10 cellular contexts compared by ENCODE assay signal in the genomic region with DNA sequence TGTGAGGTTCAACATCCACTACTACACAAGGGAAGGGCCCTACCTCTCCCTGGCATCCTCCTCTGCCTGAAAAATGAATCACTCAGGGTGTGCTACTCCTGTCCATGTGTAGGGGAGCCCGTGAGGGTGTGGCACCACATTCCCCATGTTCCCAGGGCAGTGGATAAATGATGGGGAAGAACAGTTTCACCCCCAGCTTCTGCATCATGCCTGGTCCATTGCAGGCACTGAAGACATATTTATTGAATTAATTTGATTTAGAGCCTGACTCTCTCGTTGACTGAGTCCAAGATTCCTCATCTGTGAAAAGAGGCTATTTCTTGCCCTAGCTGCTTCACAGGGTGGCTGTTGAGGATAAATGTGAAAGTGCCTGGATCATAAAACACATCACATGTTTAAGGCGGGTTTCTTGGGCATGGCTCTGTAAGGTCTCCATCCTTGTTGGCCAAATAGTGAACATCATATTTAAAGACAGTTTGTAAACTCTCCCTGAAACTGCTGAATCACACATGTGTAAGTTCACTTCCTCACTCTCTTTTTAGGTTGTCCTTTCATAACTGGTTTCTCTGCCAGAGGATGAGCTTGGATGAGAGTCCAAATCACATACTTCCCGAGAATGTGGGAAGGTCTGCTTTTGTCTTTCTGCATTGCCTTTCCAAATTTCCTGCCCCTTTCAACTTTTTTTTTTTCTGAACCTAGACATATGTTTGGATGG.
DNase-seq lines count a peak whose midpoint lies in the region; ATAC-seq, FAIRE-seq and TF ChIP-seq lines count a peak whose summit lies in the region.
"Had no signal": no experiment of that assay in that cellular context is flagged by ENCODE, and none has a peak within 500 bp of the region (broad histone marks: within the 10 kb centered on the region; RNA-seq: fewer than 3 reads in every experiment).

No MANE protein-coding gene starts in this region.

- no peaks in the 10 kb centered on the region for H3K36me3 ChIP-seq in BLaER1
- H3K36me3 ChIP-seq in HEK293 (ENCODE audit: control insufficient read depth in 2 of 2, insufficient read depth in 1 of 2, low read length in 2 of 2), result no peaks in the 10 kb centered on the region
- H3K36me3 ChIP-seq in Panc1 (ENCODE audit: control insufficient read depth, insufficient read depth, low read length), result no peaks in the 10 kb centered on the region
- no peaks in the 10 kb centered on the region for H3K36me3 ChIP-seq in gastroesophageal sphincter

- POLR2A ChIA-PET in HEK293 (lab: Yijun Ruan, JAX) (no interaction called here), Panc1 (lab: Charles Lee) (no interaction called here)

- intact Hi-C loops in Panc1 (cut with micrococcal nuclease; ENCODE audit: unreplicated experiment), result no loop called here

- no peak for TF ChIP-seq CTCF in HEK293 (tag by site-specific recombination; IDR thresholded peaks at IDR 0.05)
- no peak for TF ChIP-seq CTCF in Panc1 (IDR thresholded peaks at IDR 0.05)
- TF ChIP-seq CTCF in gastroesophageal sphincter (IDR thresholded peaks at IDR 0.05), result no peak

- H3K4me3 ChIP-seq in BLaER1 (no peak overlapping the region), HEK293 (ENCODE audit: low read depth, low read length) (no peak overlapping the region), Panc1 (ENCODE audit: low read depth in 2 of 2, low read length in 2 of 2) (no peak overlapping the region), gastroesophageal sphincter (no peak overlapping the region)
- H3K4me3 ChIP-seq: body of pancreas had no signal

- no peaks in the 10 kb centered on the region for H4K20me1 ChIP-seq in BLaER1

- 33 to 63% methylated on average over 2 to 4 of the region's 4 CpGs for WGBS in gastroesophageal sphincter (ENCODE audit: low coverage in 1 of 2), 2 donors

- H3K4me2 ChIP-seq in BLaER1, result peak overlapping the region; percentile 47

- no peak overlapping the region for H3K27ac ChIP-seq in BLaER1
- H3K27ac ChIP-seq in HEK293 (ENCODE audit: extremely low read depth, low read depth, low read length), result no peak overlapping the region
- H3K27ac ChIP-seq in Panc1 (ENCODE audit: low read length), result no peak overlapping the region
- H3K27ac ChIP-seq in gastroesophageal sphincter, result no peak overlapping the region
- H3K27ac ChIP-seq: body of pancreas had no signal

- no peak for TF ChIP-seq EP300 in gastroesophageal sphincter (IDR thresholded peaks at IDR 0.05)

- no peak for TF ChIP-seq POLR2A in gastroesophageal sphincter (IDR thresholded peaks at IDR 0.05)

- H3K9me3 ChIP-seq in BLaER1, result no peaks in the 10 kb centered on the region
- no peaks in the 10 kb centered on the region for H3K9me3 ChIP-seq in HEK293 (ENCODE audit: control insufficient read depth, insufficient read depth, low read depth, low read length)
- no peaks in the 10 kb centered on the region for H3K9me3 ChIP-seq in Panc1 (ENCODE audit: control insufficient read depth, insufficient read depth, low read depth, low read length)
- no peaks in the 10 kb centered on the region for H3K9me3 ChIP-seq in gastroesophageal sphincter
- H3K9me3 ChIP-seq: body of pancreas had no signal

- CTCF ChIA-PET in HEK293 (lab: Yijun Ruan, JAX), result interaction anchor here (0.6 to 0.7 kb wide), 2 partner anchors 21 to 51 kb away, joined by 3 to 4 read pairs; no protein-coding TSS in a partner anchor
- CTCF ChIA-PET in Panc1 (lab: Charles Lee), result no interaction called here

- no TSS peak for BruUV-seq in Panc1 (replicated peaks; lab: Mats Ljungman, UMichigan)

- 0 out of 2 replicates have a peak, but pooled peaks have one; percentile 39 for ATAC-seq in Panc1
- peak; percentile 62 for ATAC-seq in gastroesophageal sphincter
- ATAC-seq in HG03521 (IDR thresholded peaks at IDR 0.05; ENCODE audit: unreplicated experiment), result no peak
- ATAC-seq: body of pancreas had no signal

- FAIRE-seq in RCC 7860 (lab: Jason Lieb, UNC), result no peak

- H3K4me1 ChIP-seq in BLaER1, result peaks cover 33% of the 10 kb centered on the region
- H3K4me1 ChIP-seq in HEK293 (ENCODE audit: control insufficient read depth, insufficient read depth, low read length), result peaks cover 4% of the 10 kb centered on the region
- H3K4me1 ChIP-seq in Panc1 (ENCODE audit: control insufficient read depth, insufficient read depth, low read length), result no peaks in the 10 kb centered on the region
- peaks cover 0 to 5% (median 0%) of the 10 kb centered on the region in 3 donors for H3K4me1 ChIP-seq in gastroesophageal sphincter
- H3K4me1 ChIP-seq: body of pancreas had no signal

- no peak overlapping the region for H3K9ac ChIP-seq in BLaER1

- H3K27me3 ChIP-seq in BLaER1, result peaks cover 18% of the 10 kb centered on the region; the same call in 1 of the 2 replicates
- H3K27me3 ChIP-seq in Panc1 (ENCODE audit: control insufficient read depth, insufficient read depth, low read length), result peaks cover 58% of the 10 kb centered on the region
- no peaks in the 10 kb centered on the region for H3K27me3 ChIP-seq in gastroesophageal sphincter
- H3K27me3 ChIP-seq: body of pancreas had no signal

- DNase-seq in Panc1 (ENCODE audit: low read depth, low spot score) (no peak), Ammon's horn (ENCODE audit: low spot score) (no peak), RCC 7860 (ENCODE audit: low spot score) (no peak)
- DNase-seq in activated naive CD4-positive, alpha-beta T cell treated with anti-CD3 and anti-CD28 coated beads, Interleukin-2, amount 50 U/mL, for 16 hours, result no peak
- DNase-seq: body of pancreas, NCI-H187 had no signal

- in situ Hi-C loops in Panc1 (cut with HindIII; ENCODE audit: low pct_unique_long_range_greater_than_20kb, low sequenced_read_pairs), result no loop called here

TF ChIP-seq in HEK293, 187 proteins besides CTCF, POLR2A, EP300 and RAD21 (continues in another document):
- TF ChIP-seq ZNF211 (tag by site-specific recombination; IDR thresholded peaks at IDR 0.05; ENCODE audit: low read depth), result no peak
- no peak for TF ChIP-seq FEZF1 (tag by site-specific recombination; IDR thresholded peaks at IDR 0.05)
- TF ChIP-seq ZNF560 (tag by site-specific recombination; IDR thresholded peaks at IDR 0.05; ENCODE audit: borderline replicate concordance), result no peak
- TF ChIP-seq ZBTB48 (tag by site-specific recombination; IDR thresholded peaks at IDR 0.05), result no peak
- TF ChIP-seq ZNF157 (tag by site-specific recombination; IDR thresholded peaks at IDR 0.05), result no peak
- peak; percentile 65; the same call in 1 of the 2 replicates for TF ChIP-seq PRDM1 (tag by site-specific recombination; IDR thresholded peaks at IDR 0.05)
- no peak for TF ChIP-seq ZNF121 (tag by site-specific recombination; IDR thresholded peaks at IDR 0.05)
- TF ChIP-seq, protein P1, sequence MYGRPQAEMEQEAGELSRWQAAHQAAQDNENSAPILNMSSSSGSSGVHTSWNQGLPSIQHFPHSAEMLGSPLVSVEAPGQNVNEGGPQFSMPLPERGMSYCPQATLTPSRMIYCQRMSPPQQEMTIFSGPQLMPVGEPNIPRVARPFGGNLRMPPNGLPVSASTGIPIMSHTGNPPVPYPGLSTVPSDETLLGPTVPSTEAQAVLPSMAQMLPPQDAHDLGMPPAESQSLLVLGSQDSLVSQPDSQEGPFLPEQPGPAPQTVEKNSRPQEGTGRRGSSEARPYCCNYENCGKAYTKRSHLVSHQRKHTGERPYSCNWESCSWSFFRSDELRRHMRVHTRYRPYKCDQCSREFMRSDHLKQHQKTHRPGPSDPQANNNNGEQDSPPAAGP (tag by site-specific recombination; IDR thresholded peaks at IDR 0.05), result peak; percentile 65
- TF ChIP-seq, protein P2, sequence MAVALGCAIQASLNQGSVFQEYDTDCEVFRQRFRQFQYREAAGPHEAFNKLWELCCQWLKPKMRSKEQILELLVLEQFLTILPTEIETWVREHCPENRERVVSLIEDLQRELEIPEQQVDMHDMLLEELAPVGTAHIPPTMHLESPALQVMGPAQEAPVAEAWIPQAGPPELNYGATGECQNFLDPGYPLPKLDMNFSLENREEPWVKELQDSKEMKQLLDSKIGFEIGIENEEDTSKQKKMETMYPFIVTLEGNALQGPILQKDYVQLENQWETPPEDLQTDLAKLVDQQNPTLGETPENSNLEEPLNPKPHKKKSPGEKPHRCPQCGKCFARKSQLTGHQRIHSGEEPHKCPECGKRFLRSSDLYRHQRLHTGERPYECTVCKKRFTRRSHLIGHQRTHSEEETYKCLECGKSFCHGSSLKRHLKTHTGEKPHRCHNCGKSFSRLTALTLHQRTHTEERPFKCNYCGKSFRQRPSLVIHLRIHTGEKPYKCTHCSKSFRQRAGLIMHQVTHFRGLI (tag by site-specific recombination; IDR thresholded peaks at IDR 0.05), result no peak
- TF ChIP-seq, protein P3, sequence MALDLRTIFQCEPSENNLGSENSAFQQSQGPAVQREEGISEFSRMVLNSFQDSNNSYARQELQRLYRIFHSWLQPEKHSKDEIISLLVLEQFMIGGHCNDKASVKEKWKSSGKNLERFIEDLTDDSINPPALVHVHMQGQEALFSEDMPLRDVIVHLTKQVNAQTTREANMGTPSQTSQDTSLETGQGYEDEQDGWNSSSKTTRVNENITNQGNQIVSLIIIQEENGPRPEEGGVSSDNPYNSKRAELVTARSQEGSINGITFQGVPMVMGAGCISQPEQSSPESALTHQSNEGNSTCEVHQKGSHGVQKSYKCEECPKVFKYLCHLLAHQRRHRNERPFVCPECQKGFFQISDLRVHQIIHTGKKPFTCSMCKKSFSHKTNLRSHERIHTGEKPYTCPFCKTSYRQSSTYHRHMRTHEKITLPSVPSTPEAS (tag by site-specific recombination; IDR thresholded peaks at IDR 0.05), result no peak
- TF ChIP-seq KLF1 (tag by site-specific recombination; IDR thresholded peaks at IDR 0.05), result peak; percentile 55
- no peak for TF ChIP-seq ZFP3 (tag by site-specific recombination; IDR thresholded peaks at IDR 0.05; ENCODE audit: low read depth)
- no peak for TF ChIP-seq EGR2 (tag by site-specific recombination; IDR thresholded peaks at IDR 0.05; ENCODE audit: low read depth)
- TF ChIP-seq ZFP37 (tag by site-specific recombination; IDR thresholded peaks at IDR 0.05), result no peak
- no peak for TF ChIP-seq ZNF169 (tag by site-specific recombination; IDR thresholded peaks at IDR 0.05)
- no peak for TF ChIP-seq ZNF747 (tag by site-specific recombination; IDR thresholded peaks at IDR 0.05)
- no peak for TF ChIP-seq ZSCAN16 (tag by site-specific recombination; IDR thresholded peaks at IDR 0.05)
- TF ChIP-seq ZNF324 (tag by site-specific recombination; IDR thresholded peaks at IDR 0.05), result no peak
- TF ChIP-seq KLF7 (tag by site-specific recombination; IDR thresholded peaks at IDR 0.05; ENCODE audit: borderline replicate concordance), result no peak
